In the genomic region with DNA sequence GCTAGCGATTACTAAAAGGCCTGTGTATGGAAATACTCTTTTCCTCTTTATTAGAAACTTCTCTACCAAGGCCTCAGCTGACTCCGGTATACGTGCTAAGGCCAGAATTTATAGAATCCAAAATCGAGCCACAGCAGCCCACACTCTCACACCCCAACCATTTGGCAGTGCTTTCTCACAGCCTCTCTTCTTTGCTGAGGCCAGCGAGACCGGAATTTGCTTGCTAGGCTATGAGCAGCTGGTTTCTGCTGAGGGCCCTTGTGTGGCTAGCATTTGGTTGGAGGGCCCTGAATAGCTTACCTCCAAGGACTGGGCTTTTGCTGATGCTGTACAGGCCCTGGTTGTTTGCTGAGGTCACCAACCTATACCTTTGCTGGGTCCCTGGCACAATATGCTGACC, we compare ENCODE assay signal across 8 cellular contexts.
"Had no signal": no experiment of that assay in that cellular context is flagged by ENCODE, and none has a peak within 500 bp of the region (broad histone marks: within the 10 kb centered on the region; RNA-seq: fewer than 3 reads in every experiment).

No MANE protein-coding gene starts in this region.

- H3K4me3 ChIP-seq: GM23248, K562 had no signal

- FAIRE-seq: HTR-8/SVneo had no signal

- H3K27ac ChIP-seq: GM23248 had no signal

- H2AFZ ChIP-seq: GM23248 had no signal

- DNase-seq: GM23248, GOT3, H9, HCEC 1CT, IMR-90, KG1 had no signal

- H3K27ac Mint-ChIP-seq: H9 had no signal

- ATAC-seq: K562 had no signal

- H3K9me3 Mint-ChIP-seq: H9 had no signal

- H3K9ac ChIP-seq: GM23248 had no signal

- H3K4me3 Mint-ChIP-seq: H9 had no signal

- H3K4me1 Mint-ChIP-seq: H9 had no signal
